In genomic region chr1:7826363-7826762, GRCh38 we compare ENCODE assay signal across 17 cellular contexts. TPM values are rescaled to one million over a fixed set of nuclear protein-coding genes. Genes with fewer than 3 reads are reported as not detected.
DNase-seq lines count a peak whose midpoint lies in the region; ATAC-seq and TF ChIP-seq lines count a peak whose summit lies in the region.
"Had no signal": no experiment of that assay in that cellular context is flagged by ENCODE, and none has a peak within 500 bp of the region (broad histone marks: within the 10 kb centered on the region; RNA-seq: fewer than 3 reads in every experiment).

No MANE protein-coding gene starts in this region.

- H3K27me3 ChIP-seq in thyroid gland: no peaks in the 10 kb centered on the region
- H3K27me3 ChIP-seq: brain microvascular endothelial cell had no signal

- H3K27ac ChIP-seq in thyroid gland: no peak overlapping the region
- H3K27ac ChIP-seq: brain microvascular endothelial cell, RWPE1 had no signal

- peak overlapping the region; percentile 87 for H3K4me3 Mint-ChIP-seq in activated CD8-positive, alpha-beta memory T cell treated with anti-CD3 and anti-CD28 coated beads, Interleukin-2, amount 10 ng/mL, durations not matched to agents 7 days and 5 days
- H3K4me3 Mint-ChIP-seq in activated naive CD8-positive, alpha-beta T cell treated with anti-CD3 and anti-CD28 coated beads, Interleukin-2, amount 10 ng/mL, durations not matched to agents 7 days and 5 days: peak overlapping the region; percentile 92
- no peak overlapping the region for H3K4me3 Mint-ChIP-seq in nephron progenitor cell
- H3K4me3 Mint-ChIP-seq: neural crest cell had no signal

- intact Hi-C loops in thyroid gland (cut with DNase I): no loop called here

- POLR2A ChIA-PET in activated naive CD8-positive, alpha-beta T cell treated with anti-CD3 and anti-CD28 coated beads, Interleukin-2, amount 10 ng/mL, durations not matched to agents 7 days and 5 days (lab: Charles Lee): no interaction called here

- TF ChIP-seq POLR2A in thyroid gland (IDR thresholded peaks at IDR 0.05): no peak

- H3K36me3 Mint-ChIP-seq in activated CD8-positive, alpha-beta memory T cell treated with anti-CD3 and anti-CD28 coated beads, Interleukin-2, amount 10 ng/mL, durations not matched to agents 7 days and 5 days: peaks cover 3% of the 10 kb centered on the region
- H3K36me3 Mint-ChIP-seq in activated naive CD8-positive, alpha-beta T cell treated with anti-CD3 and anti-CD28 coated beads, Interleukin-2, amount 10 ng/mL, durations not matched to agents 7 days and 5 days: no peaks in the 10 kb centered on the region
- H3K36me3 Mint-ChIP-seq in nephron progenitor cell (ENCODE audit: low read depth): peaks cover 20% of the 10 kb centered on the region

- CTCF ChIA-PET in activated CD8-positive, alpha-beta memory T cell treated with anti-CD3 and anti-CD28 coated beads, Interleukin-2, amount 10 ng/mL, durations not matched to agents 7 days and 5 days (lab: Charles Lee): no interaction called here

- H3K9me3 Mint-ChIP-seq in activated CD8-positive, alpha-beta memory T cell treated with anti-CD3 and anti-CD28 coated beads, Interleukin-2, amount 10 ng/mL, durations not matched to agents 7 days and 5 days (ENCODE audit: low read depth): no peaks in the 10 kb centered on the region
- no peaks in the 10 kb centered on the region for H3K9me3 Mint-ChIP-seq in activated naive CD8-positive, alpha-beta T cell treated with anti-CD3 and anti-CD28 coated beads, Interleukin-2, amount 10 ng/mL, durations not matched to agents 7 days and 5 days
- no peaks in the 10 kb centered on the region for H3K9me3 Mint-ChIP-seq in nephron progenitor cell
- H3K9me3 Mint-ChIP-seq: dendritic cell treated with granulocyte-macrophage colony-stimulating factor and Interleukin-4, amounts not matched to agents 40 ng/mL and 50 ng/mL, for 4 days; neural crest cell had no signal

- no peak overlapping the region for H3K4me3 ChIP-seq in thyroid gland (replicated peaks in 1 of 3)

- H3K36me3 ChIP-seq in thyroid gland: peaks cover 17 to 33% of the 10 kb centered on the region in 2 donors
- H3K36me3 ChIP-seq: brain microvascular endothelial cell had no signal

- ATAC-seq in activated CD8-positive, alpha-beta memory T cell treated with anti-CD3 and anti-CD28 coated beads, Interleukin-2, amount 10 ng/mL, durations not matched to agents 7 days and 5 days: no peak
- no peak for ATAC-seq in activated naive CD8-positive, alpha-beta T cell treated with anti-CD3 and anti-CD28 coated beads, Interleukin-2, amount 10 ng/mL, durations not matched to agents 7 days and 5 days (ENCODE audit: low read depth)

- in situ Hi-C loops in GM13976 (cut with MboI; ENCODE audit: low sequenced_read_pairs, unreplicated experiment): no loop called here

- no peaks in the 10 kb centered on the region for H3K9me3 ChIP-seq in thyroid gland
- H3K9me3 ChIP-seq: Caco-2 had no signal

- WGBS in thyroid gland, 2 donors: 83 to 85% methylated on average over 7 of the region's 7 CpGs

- TF ChIP-seq CTCF in GM13976 (IDR thresholded peaks at IDR 0.05; ENCODE audit: borderline replicate concordance, control extremely low read depth, extremely low read depth, insufficient read depth, missing control alignments) (no peak), nephron progenitor cell (IDR thresholded peaks at IDR 0.05) (no peak), thyroid gland (IDR thresholded peaks at IDR 0.05) (no peak)

- DNase-seq in activated CD8-positive, alpha-beta memory T cell treated with anti-CD3 and anti-CD28 coated beads, Interleukin-2, amount 10 ng/mL, durations not matched to agents 7 days and 5 days: no peak
- DNase-seq in activated CD8-positive, alpha-beta memory T cell treated with anti-CD3 and anti-CD28 coated beads, Interleukin-2, amount 50 U/mL, for 48 hours: no peak
- DNase-seq in GM13976 (ENCODE audit: low spot score) (peak; percentile 26), nephron progenitor cell (no peak), thyroid gland (no peak), OCI-M1 (lab: John Stamatoyannopoulos, UW) (no peak)
- no peak for DNase-seq in activated naive CD8-positive, alpha-beta T cell treated with anti-CD3 and anti-CD28 coated beads, Interleukin-2, amount 10 ng/mL, durations not matched to agents 7 days and 5 days
- DNase-seq in activated CD4-positive, CD25-positive, alpha-beta regulatory T cell (lab: John Stamatoyannopoulos, UW): no peak
- DNase-seq: activated gamma-delta T cell, brain microvascular endothelial cell, Caco-2, Kasumi-1, NCI-H1436 had no signal

- H3K27me3 Mint-ChIP-seq in activated CD8-positive, alpha-beta memory T cell treated with anti-CD3 and anti-CD28 coated beads, Interleukin-2, amount 10 ng/mL, durations not matched to agents 7 days and 5 days: no peaks in the 10 kb centered on the region
- H3K27me3 Mint-ChIP-seq in activated naive CD8-positive, alpha-beta T cell treated with anti-CD3 and anti-CD28 coated beads, Interleukin-2, amount 10 ng/mL, durations not matched to agents 7 days and 5 days: no peaks in the 10 kb centered on the region
- no peaks in the 10 kb centered on the region for H3K27me3 Mint-ChIP-seq in nephron progenitor cell (ENCODE audit: low read depth, poor library complexity)
- H3K27me3 Mint-ChIP-seq: dendritic cell treated with granulocyte-macrophage colony-stimulating factor and Interleukin-4, amounts not matched to agents 40 ng/mL and 50 ng/mL, for 4 days had no signal

- H3K27ac Mint-ChIP-seq in activated CD8-positive, alpha-beta memory T cell treated with anti-CD3 and anti-CD28 coated beads, Interleukin-2, amount 10 ng/mL, durations not matched to agents 7 days and 5 days: no peak overlapping the region
- H3K27ac Mint-ChIP-seq in activated naive CD8-positive, alpha-beta T cell treated with anti-CD3 and anti-CD28 coated beads, Interleukin-2, amount 10 ng/mL, durations not matched to agents 7 days and 5 days: no peak overlapping the region
- H3K27ac Mint-ChIP-seq in nephron progenitor cell: peak overlapping the region; percentile 61

- H3K4me1 Mint-ChIP-seq in activated CD8-positive, alpha-beta memory T cell treated with anti-CD3 and anti-CD28 coated beads, Interleukin-2, amount 10 ng/mL, durations not matched to agents 7 days and 5 days: peaks cover 15% of the 10 kb centered on the region
- H3K4me1 Mint-ChIP-seq in activated naive CD8-positive, alpha-beta T cell treated with anti-CD3 and anti-CD28 coated beads, Interleukin-2, amount 10 ng/mL, durations not matched to agents 7 days and 5 days: peaks cover 8% of the 10 kb centered on the region
- H3K4me1 Mint-ChIP-seq in nephron progenitor cell: peaks cover 5% of the 10 kb centered on the region
- H3K4me1 Mint-ChIP-seq: neural crest cell had no signal

- H3K4me1 ChIP-seq in thyroid gland: no peaks in the 10 kb centered on the region
- H3K4me1 ChIP-seq: Caco-2 had no signal

RNA-seq across cellular contexts. Expression of gene UTS2, which starts 26.5 kb away (rescaled TPM):
- under 1 TPM; 0.73 to 0.82 TPM for total RNA-seq in activated CD8-positive, alpha-beta memory T cell treated with anti-CD3 and anti-CD28 coated beads, Interleukin-2, amount 10 ng/mL, durations not matched to agents 7 days and 5 days
- total RNA-seq in activated naive CD8-positive, alpha-beta T cell treated with anti-CD3 and anti-CD28 coated beads, Interleukin-2, amount 10 ng/mL, durations not matched to agents 7 days and 5 days: 1 to 10 TPM; 1.6 to 2.0 TPM
- not detected for total RNA-seq in thyroid gland
- total RNA-seq: lung microvascular endothelial cell, neural crest cell had no signal

RNA-seq across cellular contexts. Expression of gene PER3, which starts 42.3 kb away (rescaled TPM):
- 1 to 10 TPM; 3.2 to 4.1 TPM for total RNA-seq in activated CD8-positive, alpha-beta memory T cell treated with anti-CD3 and anti-CD28 coated beads, Interleukin-2, amount 10 ng/mL, durations not matched to agents 7 days and 5 days
- total RNA-seq in activated naive CD8-positive, alpha-beta T cell treated with anti-CD3 and anti-CD28 coated beads, Interleukin-2, amount 10 ng/mL, durations not matched to agents 7 days and 5 days: 1 to 10 TPM; 3.3 to 3.6 TPM
- total RNA-seq in thyroid gland: 10 to 100 TPM in 3 of 4 donors, 1 to 10 TPM in 1; 8.9 to 30.9 (median 20.9) TPM

RNA-seq across cellular contexts. Expression of gene VAMP3, which starts 55.3 kb away (rescaled TPM):
- 10 to 100 TPM; 25.7 to 33.1 TPM for total RNA-seq in activated CD8-positive, alpha-beta memory T cell treated with anti-CD3 and anti-CD28 coated beads, Interleukin-2, amount 10 ng/mL, durations not matched to agents 7 days and 5 days
- total RNA-seq in activated naive CD8-positive, alpha-beta T cell treated with anti-CD3 and anti-CD28 coated beads, Interleukin-2, amount 10 ng/mL, durations not matched to agents 7 days and 5 days: 10 to 100 TPM; 44.7 to 51.3 TPM
- total RNA-seq in thyroid gland: 100 to 1,000 TPM in 2 of 4 donors, 10 to 100 TPM in 2; 82.8 to 731 (median 95.2) TPM
